Comparison of ENCODE assay signal across 8 cellular contexts in the genomic region with DNA sequence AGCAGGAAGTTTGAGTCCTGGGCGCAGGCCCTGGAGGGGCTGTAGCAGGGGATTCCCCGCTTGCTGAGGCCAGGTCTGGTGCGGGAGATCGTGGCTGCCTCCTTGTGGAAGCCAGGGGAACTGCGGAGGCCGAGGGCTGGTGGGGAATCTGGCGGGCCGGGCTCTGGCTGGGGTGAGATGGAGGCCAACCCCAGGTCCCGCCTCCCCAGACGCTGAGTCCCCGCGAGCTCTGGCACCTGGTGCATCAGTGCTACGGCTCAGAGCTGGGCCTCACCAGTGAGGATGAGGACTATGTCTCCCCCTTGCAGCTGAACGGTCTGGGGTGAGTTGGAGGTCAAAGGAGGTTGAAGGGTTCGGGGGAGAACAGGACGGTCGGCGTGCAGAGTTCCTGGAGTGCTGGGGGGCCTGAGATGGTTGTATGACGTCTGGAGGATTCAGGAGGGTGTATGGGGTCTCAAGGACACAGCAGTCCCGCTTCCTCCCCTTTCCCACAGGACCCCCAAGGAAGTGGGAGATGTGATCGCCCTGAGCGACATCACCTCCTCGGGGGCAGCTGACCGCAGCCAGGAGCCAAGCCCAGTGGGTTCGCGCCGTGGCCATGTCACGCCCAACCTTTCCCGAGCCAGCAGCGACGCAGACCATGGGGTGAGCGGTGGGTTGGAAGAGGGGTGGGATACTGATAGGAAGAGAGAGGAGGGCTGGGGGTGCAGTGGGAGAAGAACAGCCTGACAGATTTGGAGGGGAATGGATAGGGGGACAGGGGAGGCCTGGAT. TPM values are rescaled to one million over a fixed set of nuclear protein-coding genes. Genes with fewer than 3 reads are reported as not detected.
DNase-seq lines count a peak whose midpoint lies in the region; ATAC-seq lines count a peak whose summit lies in the region.

No MANE protein-coding gene starts in this region.

- H3K4me3 Mint-ChIP-seq in T-helper 1 cell treated with Interleukin-12 subunit alpha and Interleukin-12 subunit beta and Interleukin-4 antibody, amounts not matched to agents 30 μg/mL and 1 μg/mL, for 36 hours = peak overlapping the region; percentile 54
- H3K4me3 Mint-ChIP-seq in activated naive CD8-positive, alpha-beta T cell treated with anti-CD3 and anti-CD28 coated beads, Interleukin-2, amount 50 U/mL, for 24 hours = peak overlapping the region; percentile 46

- no peaks in the 10 kb centered on the region for H3K27me3 Mint-ChIP-seq in T-helper 1 cell treated with Interleukin-12 subunit alpha and Interleukin-12 subunit beta and Interleukin-4 antibody, amounts not matched to agents 30 μg/mL and 1 μg/mL, for 36 hours (ENCODE audit: low read depth)
- H3K27me3 Mint-ChIP-seq in activated naive CD8-positive, alpha-beta T cell treated with anti-CD3 and anti-CD28 coated beads, Interleukin-2, amount 50 U/mL, for 24 hours = no peaks in the 10 kb centered on the region

- DNase-seq in CD1c-positive myeloid dendritic cell (ENCODE audit: extremely low spot score) (peak; percentile 77), left ventricle myocardium superior (peak; percentile 85), NCI-H510A (lab: John Stamatoyannopoulos, UW) (no peak)
- DNase-seq in activated naive CD8-positive, alpha-beta T cell treated with anti-CD3 and anti-CD28 coated beads, Interleukin-2, amount 50 U/mL, for 24 hours = peak; percentile 87
- DNase-seq in stimulated activated CD4-positive, alpha-beta T cell treated with anti-CD3 and anti-CD28 coated beads, Interleukin-12 subunit alpha, Interleukin-12 subunit beta, amount 100 ng/mL, for 24 hours (ENCODE audit: low read depth in 2 of 2) = peak; percentile 67 to 78

- no peaks in the 10 kb centered on the region for H3K9me3 Mint-ChIP-seq in T-helper 1 cell treated with Interleukin-12 subunit alpha and Interleukin-12 subunit beta and Interleukin-4 antibody, amounts not matched to agents 30 μg/mL and 1 μg/mL, for 36 hours
- H3K9me3 Mint-ChIP-seq in activated naive CD8-positive, alpha-beta T cell treated with anti-CD3 and anti-CD28 coated beads, Interleukin-2, amount 50 U/mL, for 24 hours = no peaks in the 10 kb centered on the region

- H3K4me1 Mint-ChIP-seq in T-helper 1 cell treated with Interleukin-12 subunit alpha and Interleukin-12 subunit beta and Interleukin-4 antibody, amounts not matched to agents 30 μg/mL and 1 μg/mL, for 36 hours (ENCODE audit: low read depth) = peaks cover 38% of the 10 kb centered on the region
- H3K4me1 Mint-ChIP-seq in activated naive CD8-positive, alpha-beta T cell treated with anti-CD3 and anti-CD28 coated beads, Interleukin-2, amount 50 U/mL, for 24 hours = peaks cover 57% of the 10 kb centered on the region

- peaks cover 39% of the 10 kb centered on the region for H3K36me3 Mint-ChIP-seq in T-helper 1 cell treated with Interleukin-12 subunit alpha and Interleukin-12 subunit beta and Interleukin-4 antibody, amounts not matched to agents 30 μg/mL and 1 μg/mL, for 36 hours (ENCODE audit: low read depth)
- peaks cover 50% of the 10 kb centered on the region for H3K36me3 Mint-ChIP-seq in activated naive CD8-positive, alpha-beta T cell treated with anti-CD3 and anti-CD28 coated beads, Interleukin-2, amount 50 U/mL, for 24 hours (ENCODE audit: low read depth)

- intact Hi-C loops in left ventricle myocardium superior (cut with micrococcal nuclease) = loop anchor here (5.0 kb wide), 1 partner anchor 41 kb away; no protein-coding TSS in a partner anchor

- ATAC-seq in HG03095 (IDR thresholded peaks at IDR 0.05; ENCODE audit: unreplicated experiment) = peak; percentile 74
- ATAC-seq in activated naive CD8-positive, alpha-beta T cell treated with anti-CD3 and anti-CD28 coated beads, Interleukin-2, amount 50 U/mL, for 24 hours = peak; percentile 75
- ATAC-seq in left ventricle myocardium superior = peak; percentile 75
- ATAC-seq in GM19351 (IDR thresholded peaks at IDR 0.05; ENCODE audit: unreplicated experiment) = no peak

- peak overlapping the region; percentile 76 for H3K27ac Mint-ChIP-seq in T-helper 1 cell treated with Interleukin-12 subunit alpha and Interleukin-12 subunit beta and Interleukin-4 antibody, amounts not matched to agents 30 μg/mL and 1 μg/mL, for 36 hours
- H3K27ac Mint-ChIP-seq in activated naive CD8-positive, alpha-beta T cell treated with anti-CD3 and anti-CD28 coated beads, Interleukin-2, amount 50 U/mL, for 24 hours = peak overlapping the region; percentile 90

RNA-seq across cellular contexts. Expression of gene GRAMD1A, which starts 13.1 kb away (rescaled TPM):
- 30.6 TPM for total RNA-seq in left ventricle myocardium superior

RNA-seq across cellular contexts. Expression of gene SCN1B, which starts 17.0 kb away (rescaled TPM):
- 45.7 TPM for total RNA-seq in left ventricle myocardium superior

RNA-seq across cellular contexts. Expression of gene HPN, which starts 28.3 kb away (rescaled TPM):
- total RNA-seq in left ventricle myocardium superior = 9.8 TPM

RNA-seq across cellular contexts. Expression of gene ZNF792, which starts 49.2 kb away (rescaled TPM):
- 3.4 TPM for total RNA-seq in left ventricle myocardium superior
